ENCODE assay signal across 7 cellular contexts in genomic region chr12:100926669-100927248, GRCh38.
DNase-seq lines count a peak whose midpoint lies in the region; ATAC-seq and TF ChIP-seq lines count a peak whose summit lies in the region.

No MANE protein-coding gene starts in this region.

- H3K79me2 ChIP-seq in osteoblast (ENCODE audit: insufficient read depth, low read length) = no peaks in the 10 kb centered on the region

- no peaks in the 10 kb centered on the region for H3K27me3 Mint-ChIP-seq in endothelial cell (ENCODE audit: unreplicated experiment)

- no peak for ATAC-seq in HG03097 (IDR thresholded peaks at IDR 0.05; ENCODE audit: low FRiP score, unreplicated experiment)

- no peaks in the 10 kb centered on the region for H3K36me3 Mint-ChIP-seq in endothelial cell (ENCODE audit: low read depth, unreplicated experiment)

- H3K4me3 ChIP-seq in GM12864 (ENCODE audit: low read depth, low read length) = no peak overlapping the region
- H3K4me3 ChIP-seq in osteoblast (ENCODE audit: insufficient read depth, low read length) = no peak overlapping the region

- no peaks in the 10 kb centered on the region for H3K27me3 ChIP-seq in osteoblast (ENCODE audit: insufficient read depth, low read length)

- no peaks in the 10 kb centered on the region for H4K20me1 ChIP-seq in osteoblast (ENCODE audit: insufficient read depth, low read length)

- H3K4me2 ChIP-seq in osteoblast (ENCODE audit: insufficient read depth, low read length) = no peak overlapping the region

- H3K9me3 Mint-ChIP-seq in endothelial cell (ENCODE audit: unreplicated experiment) = no peaks in the 10 kb centered on the region

- peaks cover 8% of the 10 kb centered on the region for H3K4me1 Mint-ChIP-seq in endothelial cell (ENCODE audit: unreplicated experiment)

- peaks cover 10% of the 10 kb centered on the region for H3K4me1 ChIP-seq in osteoblast (ENCODE audit: insufficient read depth, low read length)

- H3K27ac Mint-ChIP-seq in endothelial cell (ENCODE audit: unreplicated experiment) = no peak overlapping the region

- H2AFZ ChIP-seq in osteoblast (ENCODE audit: low read length) = no peak overlapping the region

- no peaks in the 10 kb centered on the region for H3K36me3 ChIP-seq in osteoblast (ENCODE audit: insufficient read depth, low read length)

- no peak for DNase-seq in GM12864 (ENCODE audit: low read depth)
- peak; percentile 10 for DNase-seq in NCI-H146 treated with DMSO at 0.1 percent for 48 hours (lab: John Stamatoyannopoulos, UW; ENCODE audit: unreplicated experiment)
- DNase-seq in endothelial cell (ENCODE audit: low spot score) = peak; percentile 33
- DNase-seq in osteoblast (ENCODE audit: insufficient read length, low spot score, missing footprints) = no peak
- no peak for DNase-seq in epidermal melanocyte (ENCODE audit: insufficient read length, low spot score)
- DNase-seq in GM19238 (ENCODE audit: insufficient read length, low spot score) = no peak

- peak; percentile 18 for TF ChIP-seq CTCF in GM12864 (IDR thresholded peaks at IDR 0.05; ENCODE audit: low read depth, low read length, missing control alignments)
- no peak for TF ChIP-seq CTCF in endothelial cell (IDR thresholded peaks at IDR 0.05; ENCODE audit: unreplicated experiment)
- peak; percentile 44 for TF ChIP-seq CTCF in osteoblast (IDR thresholded peaks at IDR 0.05; ENCODE audit: extremely low read depth, low read depth, low read length)

- H3K9me3 ChIP-seq in osteoblast (ENCODE audit: low read depth, low read length) = no peaks in the 10 kb centered on the region

- no peak overlapping the region for H3K27ac ChIP-seq in osteoblast (ENCODE audit: low read depth, low read length)

- H3K4me3 Mint-ChIP-seq in endothelial cell (ENCODE audit: unreplicated experiment) = no peak overlapping the region

Comparison
In these comparisons a context has a peak if more than half of its experiments do, and no peak if none do; other contexts are left out.
1. DNase-seq: peak in NCI-H146 treated with DMSO at 0.1 percent for 48 hours (single experiment) and endothelial cell (single experiment); none in GM12864 (single experiment), osteoblast (single experiment), epidermal melanocyte (single experiment) and GM19238 (single experiment).